23 cellular contexts compared by ENCODE assay signal in the genomic region with DNA sequence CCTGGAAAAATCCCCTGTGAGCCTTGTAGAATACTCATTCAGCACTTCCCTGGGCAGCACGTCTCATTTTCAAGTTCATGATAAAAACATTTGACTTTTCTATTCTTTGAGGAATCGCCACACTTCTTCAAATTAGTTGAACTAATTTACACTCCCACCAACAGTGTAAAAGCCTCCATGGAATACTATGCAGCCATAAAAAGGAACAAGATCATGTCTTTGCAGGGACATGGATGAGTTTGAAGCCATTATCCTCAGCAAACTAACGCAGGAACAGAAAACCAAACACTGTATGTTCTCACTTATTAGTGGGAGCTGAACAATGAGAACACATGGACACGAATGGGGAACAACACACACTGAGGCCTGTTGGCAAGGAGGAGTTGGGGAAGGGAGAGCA.
"Had no signal": no experiment of that assay in that cellular context is flagged by ENCODE, and none has a peak within 500 bp of the region (broad histone marks: within the 10 kb centered on the region; RNA-seq: fewer than 3 reads in every experiment).

No MANE protein-coding gene starts in this region.

- H3K27me3 ChIP-seq: dorsolateral prefrontal cortex, esophagus muscularis mucosa, foreskin keratinocyte, gastroesophageal sphincter, heart right ventricle, left lung had no signal

- H3K27ac Mint-ChIP-seq: mesothelial cell of epicardium had no signal

- H3K4me3 ChIP-seq: coronary artery, dorsolateral prefrontal cortex, esophagus muscularis mucosa, gastroesophageal sphincter, heart right ventricle, left lung, lower lobe of right lung, mucosa of descending colon had no signal

- H3K4me3 Mint-ChIP-seq: mesothelial cell of epicardium, naive B cell had no signal

- H3K9me3 Mint-ChIP-seq: mesothelial cell of epicardium had no signal

- DNase-seq: dermis blood vessel endothelial cell; dorsolateral prefrontal cortex; effector CD4-positive, alpha-beta T cell; effector memory CD4-positive, alpha-beta T cell; foreskin keratinocyte; heart right ventricle; hippocampal formation; left cardiac atrium; left lung; left ventricle myocardium superior; lower lobe of right lung; mesenchymal stem cell; mucosa of descending colon; naive B cell had no signal

- H3K4me1 Mint-ChIP-seq: mesothelial cell of epicardium, naive B cell had no signal

- H3K36me3 ChIP-seq: esophagus muscularis mucosa, gastroesophageal sphincter, heart right ventricle, left lung, lower lobe of right lung had no signal

- H3K4me1 ChIP-seq: esophagus muscularis mucosa, foreskin keratinocyte, gastroesophageal sphincter, heart right ventricle, left lung, lower lobe of right lung had no signal

- H3K27ac ChIP-seq: coronary artery, dorsolateral prefrontal cortex, esophagus muscularis mucosa, foreskin keratinocyte, gastroesophageal sphincter, heart right ventricle, left lung, lower lobe of right lung had no signal

- FAIRE-seq: colon, endothelial cell of umbilical vein, frontal cortex, islet of Langerhans, keratinocyte had no signal

- H3K9me3 ChIP-seq: esophagus muscularis mucosa, gastroesophageal sphincter, heart right ventricle, left lung, lower lobe of right lung, mucosa of descending colon had no signal

- ATAC-seq: foreskin keratinocyte, gastroesophageal sphincter, heart right ventricle, left cardiac atrium, left lung, left ventricle myocardium superior, lower lobe of right lung, mucosa of descending colon had no signal

- H3K36me3 Mint-ChIP-seq: mesothelial cell of epicardium, naive B cell had no signal
